In genomic region chr4:4166986-4167385, GRCh38 we compare ENCODE assay signal across 12 cellular contexts. TPM values are rescaled to one million over a fixed set of nuclear protein-coding genes. Genes with fewer than 3 reads are reported as not detected.
"Had no signal": no experiment of that assay in that cellular context is flagged by ENCODE, and none has a peak within 500 bp of the region (broad histone marks: within the 10 kb centered on the region; RNA-seq: fewer than 3 reads in every experiment).

No MANE protein-coding gene starts in this region.

RNA-seq across cellular contexts. Expression of gene OTOP1, which starts 59.7 kb away (rescaled TPM):
- total RNA-seq: dorsolateral prefrontal cortex; gastrocnemius medialis; glomerular endothelial cell; left lung; lung microvascular endothelial cell; myocyte; naive thymus-derived CD8-positive, alpha-beta T cell; osteocyte; posterior vena cava; pulmonary artery endothelial cell; upper lobe of left lung; uterus had no signal
